Comparison of ENCODE assay signal across 8 cellular contexts in the genomic region with DNA sequence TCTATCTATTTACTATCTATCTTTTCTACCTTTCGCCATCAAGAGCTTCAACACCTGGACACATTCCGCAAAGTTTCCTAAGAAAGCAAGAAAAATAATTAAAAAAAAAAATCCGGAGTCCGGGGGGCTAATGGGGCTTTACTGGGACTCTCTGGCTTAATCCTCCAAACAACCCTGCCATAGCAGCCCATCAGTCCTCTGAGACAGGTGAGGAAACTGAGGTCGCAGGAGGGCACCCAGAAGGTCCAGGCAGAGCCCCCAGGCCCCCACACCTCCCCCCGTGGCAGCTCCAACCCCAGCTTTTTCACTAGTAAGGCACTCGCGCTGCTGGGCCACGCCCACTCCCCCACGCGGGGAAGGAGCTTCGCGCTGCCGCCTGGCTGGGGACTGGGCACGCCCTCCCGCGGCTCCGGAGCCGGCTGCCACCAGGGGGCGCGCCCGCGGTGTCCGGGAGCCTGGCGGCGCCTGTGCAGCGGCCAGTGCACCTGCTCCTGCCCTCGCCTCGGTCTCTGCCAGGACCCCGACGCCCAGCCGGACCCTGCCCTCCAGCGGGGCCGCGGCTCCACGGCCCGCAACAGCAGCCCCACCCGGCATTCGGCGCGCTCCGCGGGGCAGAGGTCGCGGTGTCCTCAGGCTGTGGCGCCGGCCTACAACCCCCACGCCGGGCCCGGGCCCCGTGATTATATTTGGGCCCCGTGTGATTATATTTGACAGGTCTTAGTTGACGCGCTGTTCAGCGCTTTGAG. TPM values are rescaled to one million over a fixed set of nuclear protein-coding genes. Genes with fewer than 3 reads are reported as not detected.
DNase-seq lines count a peak whose midpoint lies in the region; ATAC-seq and TF ChIP-seq lines count a peak whose summit lies in the region.

No MANE protein-coding gene starts in this region.

- H3K9me3 Mint-ChIP-seq in CD4-positive, CD25-positive, alpha-beta regulatory T cell = no peaks in the 10 kb centered on the region
- no peaks in the 10 kb centered on the region for H3K9me3 Mint-ChIP-seq in HFFc6
- no peaks in the 10 kb centered on the region for H3K9me3 Mint-ChIP-seq in activated T-helper 17 cell treated with anti-CD3 and anti-CD28 coated beads, Interleukin-2, amount 50 U/mL, for 72 hours
- no peaks in the 10 kb centered on the region for H3K9me3 Mint-ChIP-seq in osteocyte (ENCODE audit: unreplicated experiment)

- H3K9me3 ChIP-seq in CD4-positive, CD25-positive, alpha-beta regulatory T cell (ENCODE audit: control insufficient read depth in 2 of 2, low read length in 2 of 2) = no peaks in the 10 kb centered on the region
- no peaks in the 10 kb centered on the region for H3K9me3 ChIP-seq in thyroid gland

- H3K27ac Mint-ChIP-seq in CD4-positive, CD25-positive, alpha-beta regulatory T cell = no peak overlapping the region
- no peak overlapping the region for H3K27ac Mint-ChIP-seq in HFFc6
- H3K27ac Mint-ChIP-seq in activated T-helper 17 cell treated with anti-CD3 and anti-CD28 coated beads, Interleukin-2, amount 50 U/mL, for 72 hours = no peak overlapping the region
- H3K27ac Mint-ChIP-seq in osteocyte (ENCODE audit: unreplicated experiment) = no peak overlapping the region

- no peaks in the 10 kb centered on the region for H3K36me3 ChIP-seq in CD4-positive, CD25-positive, alpha-beta regulatory T cell (ENCODE audit: control insufficient read depth, insufficient read depth, low read length)
- no peaks in the 10 kb centered on the region for H3K36me3 ChIP-seq in thyroid gland

- H3K27me3 Mint-ChIP-seq in CD4-positive, CD25-positive, alpha-beta regulatory T cell = peaks cover 40% of the 10 kb centered on the region
- H3K27me3 Mint-ChIP-seq in HFFc6 (ENCODE audit: insufficient read depth) (peaks cover 31% of the 10 kb centered on the region), osteocyte (ENCODE audit: unreplicated experiment) (peaks cover 62% of the 10 kb centered on the region)
- peaks cover 22% of the 10 kb centered on the region for H3K27me3 Mint-ChIP-seq in activated T-helper 17 cell treated with anti-CD3 and anti-CD28 coated beads, Interleukin-2, amount 50 U/mL, for 72 hours

- H3K36me3 Mint-ChIP-seq in CD4-positive, CD25-positive, alpha-beta regulatory T cell = no peaks in the 10 kb centered on the region
- H3K36me3 Mint-ChIP-seq in HFFc6 (ENCODE audit: low read depth) (no peaks in the 10 kb centered on the region), osteocyte (ENCODE audit: unreplicated experiment) (no peaks in the 10 kb centered on the region)
- no peaks in the 10 kb centered on the region for H3K36me3 Mint-ChIP-seq in activated T-helper 17 cell treated with anti-CD3 and anti-CD28 coated beads, Interleukin-2, amount 50 U/mL, for 72 hours (ENCODE audit: low read depth)

- DNase-seq in CD4-positive, CD25-positive, alpha-beta regulatory T cell = peak; percentile 77 to 84 (median 77)
- DNase-seq in HFFc6 (peak; percentile 13), SHP77 treated with DMSO at 0.1 percent for 48 hours (lab: John Stamatoyannopoulos, UW) (peak; percentile 3), fibroblast of villous mesenchyme (ENCODE audit: low read depth) (peak; percentile 31), osteocyte (ENCODE audit: extremely low spot score, unreplicated experiment) (peak; percentile 90), thyroid gland (peak; percentile 71 to 74)

- peaks cover 0 to 11% (median 4%) of the 10 kb centered on the region in 4 donors for H3K4me1 Mint-ChIP-seq in CD4-positive, CD25-positive, alpha-beta regulatory T cell
- H3K4me1 Mint-ChIP-seq in HFFc6 (ENCODE audit: low read depth) (peaks cover 12% of the 10 kb centered on the region), osteocyte (ENCODE audit: unreplicated experiment) (peaks cover 7% of the 10 kb centered on the region)
- no peaks in the 10 kb centered on the region for H3K4me1 Mint-ChIP-seq in activated T-helper 17 cell treated with anti-CD3 and anti-CD28 coated beads, Interleukin-2, amount 50 U/mL, for 72 hours

- TF ChIP-seq CTCF in HFFc6 (IDR thresholded peaks at IDR 0.05) = peak; percentile 94
- peak; percentile 64 for TF ChIP-seq CTCF in fibroblast of villous mesenchyme (IDR thresholded peaks at IDR 0.05; ENCODE audit: insufficient read depth, low read depth, low read length)
- peak; percentile 87 for TF ChIP-seq CTCF in osteocyte (IDR thresholded peaks at IDR 0.05)
- peak in 5 of 6 experiments; percentile 61 to 96 (median 72) for TF ChIP-seq CTCF in thyroid gland (IDR thresholded peaks at IDR 0.05)

- H3K4me3 ChIP-seq in CD4-positive, CD25-positive, alpha-beta regulatory T cell (ENCODE audit: low read depth, low read length) = no peak overlapping the region
- H3K4me3 ChIP-seq in fibroblast of villous mesenchyme (ENCODE audit: low read depth, low read length) (no peak overlapping the region), thyroid gland (replicated peaks in 1 of 3) (peak overlapping the region in 1 of 3 donors; percentile 7)

- H3K4me3 Mint-ChIP-seq in CD4-positive, CD25-positive, alpha-beta regulatory T cell = peak overlapping the region in 1 of 4 donors; percentile 52
- H3K4me3 Mint-ChIP-seq in HFFc6 (no peak overlapping the region), osteocyte (ENCODE audit: unreplicated experiment) (no peak overlapping the region)
- peak overlapping the region; percentile 22 for H3K4me3 Mint-ChIP-seq in activated T-helper 17 cell treated with anti-CD3 and anti-CD28 coated beads, Interleukin-2, amount 50 U/mL, for 72 hours

- H3K4me1 ChIP-seq in CD4-positive, CD25-positive, alpha-beta regulatory T cell (ENCODE audit: control insufficient read depth, insufficient read depth, low read length, poor library complexity, severe bottlenecking) = peaks cover 5% of the 10 kb centered on the region
- H3K4me1 ChIP-seq in thyroid gland = peaks cover 0 to 6% of the 10 kb centered on the region in 2 donors

- TF ChIP-seq POLR2A in thyroid gland (IDR thresholded peaks at IDR 0.05) = no peak

- peak; percentile 90 to 93 for ATAC-seq in CD4-positive, CD25-positive, alpha-beta regulatory T cell (ENCODE audit: low read depth in 2 of 2)
- ATAC-seq in activated T-helper 17 cell treated with anti-CD3 and anti-CD28 coated beads, Interleukin-2, amount 50 U/mL, for 72 hours (replicated peaks) = peak; percentile 96
- no peak for ATAC-seq in GM21367 (IDR thresholded peaks at IDR 0.05; ENCODE audit: unreplicated experiment)

- H3K27me3 ChIP-seq in CD4-positive, CD25-positive, alpha-beta regulatory T cell (ENCODE audit: control insufficient read depth, insufficient read depth, low read length) = peaks cover 3% of the 10 kb centered on the region
- H3K27me3 ChIP-seq in thyroid gland = no peaks in the 10 kb centered on the region

- H3K27ac ChIP-seq in CD4-positive, CD25-positive, alpha-beta regulatory T cell (ENCODE audit: insufficient read depth, low read length, poor library complexity, severe bottlenecking) = no peak overlapping the region
- no peak overlapping the region for H3K27ac ChIP-seq in thyroid gland

- WGBS in thyroid gland, 2 donors = 38 to 46% methylated on average over 13 to 15 of the region's 55 CpGs

- intact Hi-C loops in thyroid gland (cut with DNase I) = no loop called here

RNA-seq across cellular contexts. Expression of gene SAMD11, which starts 54.1 kb away (rescaled TPM):
- not detected for total RNA-seq in CD4-positive, CD25-positive, alpha-beta regulatory T cell
- polyA plus RNA-seq in CD4-positive, CD25-positive, alpha-beta regulatory T cell = under 1 TPM in 2 of 4 donors, not detected in 2; 0.14 to 0.31 TPM
- 10 to 100 TPM; 20.6 to 29.3 (median 27.5) TPM for total RNA-seq in HFFc6 (2021; fragmentation: NEBNext Ultra II Directional; extraction: Animal tissue kit (Norgen Biotek cat#: 25700))
- not detected for total RNA-seq in activated T-helper 17 cell treated with anti-CD3 and anti-CD28 coated beads, Interleukin-2, amount 50 U/mL, for 72 hours
- 2.2 and 7.7 TPM in 2 replicates for total RNA-seq in fibroblast of villous mesenchyme
- 16.6 and 19.5 TPM in 2 replicates for total RNA-seq in osteocyte
- 10 to 100 TPM in 1 of 4 donors, 1 to 10 TPM in 3; 4.1 to 11.2 (median 6.3) TPM for total RNA-seq in thyroid gland

Comparison
In these comparisons a context has a peak if more than half of its experiments do, and no peak if none do; other contexts are left out.
1. DNase-seq: peak in every context shown above with its lines; median percentile 90 in osteocyte; 77 in CD4-positive, CD25-positive, alpha-beta regulatory T cell; 72 in thyroid gland; 31 in fibroblast of villous mesenchyme; 13 in HFFc6; 3 in SHP77 treated with DMSO at 0.1 percent for 48 hours.